2 cellular contexts compared by ENCODE assay signal in genomic region chr17:44171931-44172455, GRCh38.
A peak's percentile ranks its signal among the peaks of the same experiment; 100 is the strongest.
TF ChIP-seq lines count a peak whose summit lies in the region.

No MANE protein-coding gene starts in this region.

TF ChIP-seq in HCT116, 20 proteins besides CTCF, POLR2A, EP300 and RAD21:
- TF ChIP-seq ZFX (IDR thresholded peaks at IDR 0.05) (no peak), POLR2AphosphoS5 (IDR thresholded peaks at IDR 0.05; ENCODE audit: low read depth, low read length) (0 out of 2 replicates have a peak, but pooled peaks have one; percentile 6), FOSL1 (IDR thresholded peaks at IDR 0.05; ENCODE audit: low read depth) (no peak), EGR1 (IDR thresholded peaks at IDR 0.05; ENCODE audit: low read depth) (no peak)

TF ChIP-seq in K562, 482 proteins besides CTCF, POLR2A, EP300 and RAD21:
- TF ChIP-seq HMG20B (CRISPR knock-in tag; IDR thresholded peaks at IDR 0.05) (no peak), POLR2G (IDR thresholded peaks at IDR 0.05; ENCODE audit: low read depth, low read length) (peak; percentile 76)
